ENCODE assay signal across 1 cellular context in genomic region chrY:13091575-13091974, GRCh38.
TF ChIP-seq lines count a peak whose summit lies in the region.

No MANE protein-coding gene starts in this region.

TF ChIP-seq in H1, 55 proteins besides CTCF, POLR2A, EP300 and RAD21 (continued from another document):
- TF ChIP-seq CHD7 (IDR thresholded peaks at IDR 0.05; ENCODE audit: insufficient replicate concordance, low read length) (no peak), SIX5 (IDR thresholded peaks at IDR 0.05; ENCODE audit: low read depth, low read length) (no peak), RBBP5 (IDR thresholded peaks at IDR 0.05; ENCODE audit: borderline replicate concordance, low read depth, low read length) (no peak), JUN (IDR thresholded peaks at IDR 0.05; ENCODE audit: low read depth, low read length) (no peak), SP1 (IDR thresholded peaks at IDR 0.05; ENCODE audit: low read depth, low read length) (0 out of 2 replicates have a peak, but pooled peaks have one; percentile 46), YY1 (IDR thresholded peaks at IDR 0.05; ENCODE audit: low read depth, low read length) (no peak), BCL11A (IDR thresholded peaks at IDR 0.05; ENCODE audit: low read depth in 2 of 2, low read length in 2 of 2) (no peak), TEAD4 (IDR thresholded peaks at IDR 0.05; ENCODE audit: low read depth, low read length) (peak; percentile 70; the same call in 1 of the 2 replicates), EGR1 (IDR thresholded peaks at IDR 0.05; ENCODE audit: borderline replicate concordance, low read depth, low read length) (no peak), NANOG (IDR thresholded peaks at IDR 0.05; ENCODE audit: insufficient read depth, low read depth, low read length, poor library complexity, severe bottlenecking) (no peak), CEBPB (IDR thresholded peaks at IDR 0.05; ENCODE audit: low read depth, low read length) (peak; percentile 98), KDM5A (IDR thresholded peaks at IDR 0.05; ENCODE audit: low read length) (no peak), ATF3 (IDR thresholded peaks at IDR 0.05; ENCODE audit: insufficient read depth, low read depth, low read length) (no peak)
